In genomic region chr1:43564617-43565348, GRCh38 we compare ENCODE assay signal across 10 cellular contexts. TPM values are rescaled to one million over a fixed set of nuclear protein-coding genes. Genes with fewer than 3 reads are reported as not detected.
DNase-seq lines count a peak whose midpoint lies in the region; ATAC-seq, FAIRE-seq and TF ChIP-seq lines count a peak whose summit lies in the region.
"Had no signal": no experiment of that assay in that cellular context is flagged by ENCODE, and none has a peak within 500 bp of the region (broad histone marks: within the 10 kb centered on the region; RNA-seq: fewer than 3 reads in every experiment).

No MANE protein-coding gene starts in this region.

- WGBS in aorta, 2 donors: 64 to 72% methylated on average over 19 of the region's 19 CpGs

- no peaks in the 10 kb centered on the region for H3K9me3 Mint-ChIP-seq in CD4-positive, alpha-beta T cell
- H3K9me3 Mint-ChIP-seq in brain: no peaks in the 10 kb centered on the region
- H3K9me3 Mint-ChIP-seq: activated T-cell treated with anti-CD3 and anti-CD28 coated beads, Interleukin-2, amount 50 U/mL, for 72 hours had no signal

- CTCF ChIA-PET in CD4-positive, alpha-beta T cell (lab: Charles Lee): no interaction called here

- H3K9ac ChIP-seq in HUES48 (ENCODE audit: low read depth, low read length) (no peak overlapping the region), mucosa of stomach (ENCODE audit: low read length) (peak overlapping the region; percentile 22), kidney (ENCODE audit: low read length in 2 of 2) (no peak overlapping the region)

- H3K4me3 ChIP-seq in HUES48 (ENCODE audit: low read depth, low read length) (peak overlapping the region; percentile 28; the same call in 1 of the 2 replicates), mucosa of stomach (ENCODE audit: low read length) (no peak overlapping the region), kidney (ENCODE audit: low read length in 2 of 2) (no peak overlapping the region), aorta (ENCODE audit: low read length in 2 of 2) (no peak overlapping the region)

- POLR2A ChIA-PET in CD4-positive, alpha-beta T cell (lab: Charles Lee): no interaction called here

- intact Hi-C loops in CD4-positive, alpha-beta T cell (cut with DNase I, micrococcal nuclease): no loop called here
- intact Hi-C loops in kidney (cut with DNase I): no loop called here
- intact Hi-C loops in aorta (cut with DNase I): loop anchor here (1.0 to 5.0 kb wide), 2 partner anchors 34 to 37 kb away; partner anchors contain the start of gene PTPRF (in 1 of the 2)

- peaks cover 18% of the 10 kb centered on the region for H3K36me3 ChIP-seq in HUES48 (ENCODE audit: control insufficient read depth, insufficient read depth, low read length)
- H3K36me3 ChIP-seq in mucosa of stomach (ENCODE audit: control insufficient read depth, insufficient read depth, low read length): peaks cover 6% of the 10 kb centered on the region
- H3K36me3 ChIP-seq in kidney (ENCODE audit: control insufficient read depth in 1 of 2, insufficient read depth in 2 of 2, low read length in 2 of 2): peaks cover 0 to under 1% of the 10 kb centered on the region in 2 donors
- H3K36me3 ChIP-seq in aorta (ENCODE audit: control insufficient read depth in 1 of 2, insufficient read depth in 2 of 2, low read length in 1 of 2): no peaks in the 10 kb centered on the region
- H3K36me3 ChIP-seq: ovary had no signal

- H3K4me1 Mint-ChIP-seq in CD4-positive, alpha-beta T cell (ENCODE audit: low read depth): no peaks in the 10 kb centered on the region
- peaks cover 63% of the 10 kb centered on the region for H3K4me1 Mint-ChIP-seq in brain

- no peaks in the 10 kb centered on the region for H3K9me3 ChIP-seq in CD4-positive, alpha-beta T cell (ENCODE audit: control insufficient read depth, low read length)
- H3K9me3 ChIP-seq in HUES48 (ENCODE audit: control insufficient read depth, insufficient read depth, low read length) (no peaks in the 10 kb centered on the region), mucosa of stomach (ENCODE audit: control insufficient read depth, low read length) (no peaks in the 10 kb centered on the region), kidney (ENCODE audit: control insufficient read depth in 1 of 2, low read length in 2 of 2) (no peaks in the 10 kb centered on the region), aorta (ENCODE audit: control insufficient read depth, low read length) (no peaks in the 10 kb centered on the region)
- H3K9me3 ChIP-seq: ovary had no signal

- no peak overlapping the region for H3K27ac Mint-ChIP-seq in CD4-positive, alpha-beta T cell
- H3K27ac Mint-ChIP-seq in brain: peak overlapping the region; percentile 82 to 93 (median 91)
- H3K27ac Mint-ChIP-seq: activated T-cell treated with anti-CD3 and anti-CD28 coated beads, Interleukin-2, amount 50 U/mL, for 72 hours had no signal

- H3K27me3 ChIP-seq in CD4-positive, alpha-beta T cell (ENCODE audit: control insufficient read depth, insufficient read depth, low read length): no peaks in the 10 kb centered on the region
- H3K27me3 ChIP-seq in HUES48 (ENCODE audit: control insufficient read depth, insufficient read depth, low read length) (no peaks in the 10 kb centered on the region), mucosa of stomach (ENCODE audit: control insufficient read depth, insufficient read depth, low read length) (no peaks in the 10 kb centered on the region), aorta (ENCODE audit: control insufficient read depth in 1 of 2, insufficient read depth in 2 of 2, low read length in 1 of 2) (no peaks in the 10 kb centered on the region)
- H3K27me3 ChIP-seq: ovary had no signal

- FAIRE-seq in kidney (lab: Jason Lieb, UNC): no peak

- peak overlapping the region; percentile 54 for H3K4me3 Mint-ChIP-seq in CD4-positive, alpha-beta T cell
- H3K4me3 Mint-ChIP-seq in brain: peak overlapping the region; percentile 64 to 72 (median 68)

- H3K27me3 Mint-ChIP-seq in CD4-positive, alpha-beta T cell: peaks cover 15% of the 10 kb centered on the region
- H3K27me3 Mint-ChIP-seq in brain: no peaks in the 10 kb centered on the region

- no peak for DNase-seq in CD4-positive, alpha-beta T cell
- DNase-seq in kidney: no peak
- DNase-seq in SKM-1 treated with dmso at 0.1 percent for 144 hours (lab: John Stamatoyannopoulos, UW; ENCODE audit: unreplicated experiment): no peak
- no peak for DNase-seq in aorta

- H3K4me1 ChIP-seq in HUES48 (ENCODE audit: control insufficient read depth, insufficient read depth, low read length): peaks cover 20% of the 10 kb centered on the region
- H3K4me1 ChIP-seq in mucosa of stomach (ENCODE audit: control insufficient read depth, insufficient read depth, low read length): peaks cover 62% of the 10 kb centered on the region
- peaks cover 4 to 13% of the 10 kb centered on the region in 2 donors for H3K4me1 ChIP-seq in kidney (ENCODE audit: control insufficient read depth in 1 of 2, insufficient read depth in 1 of 2, low read depth in 1 of 2, low read length in 2 of 2)
- H3K4me1 ChIP-seq in aorta (ENCODE audit: control insufficient read depth in 1 of 2, insufficient read depth in 2 of 2, low read length in 2 of 2): no peaks in the 10 kb centered on the region

- ATAC-seq in CD4-positive, alpha-beta T cell (ENCODE audit: poor library complexity): no peak
- ATAC-seq in HG02571 (IDR thresholded peaks at IDR 0.05; ENCODE audit: unreplicated experiment) (no peak), aorta (ENCODE audit: low FRiP score) (no peak)

- no peak for TF ChIP-seq CTCF in CD4-positive, alpha-beta T cell (IDR thresholded peaks at IDR 0.05)
- TF ChIP-seq CTCF in brain (conservative IDR thresholded peaks at IDR 0.05): no peak
- no peak for TF ChIP-seq CTCF in kidney (IDR thresholded peaks at IDR 0.05; ENCODE audit: borderline replicate concordance, extremely low read depth, insufficient read depth)

- no peaks in the 10 kb centered on the region for H3K36me3 Mint-ChIP-seq in CD4-positive, alpha-beta T cell (ENCODE audit: low read depth)
- peaks cover 7% of the 10 kb centered on the region for H3K36me3 Mint-ChIP-seq in brain

- H3K27ac ChIP-seq in CD4-positive, alpha-beta T cell (ENCODE audit: low read depth, low read length): no peak overlapping the region
- no peak overlapping the region for H3K27ac ChIP-seq in HUES48 (ENCODE audit: low read depth, low read length)
- no peak overlapping the region for H3K27ac ChIP-seq in kidney (ENCODE audit: low read depth in 2 of 2, low read length in 2 of 2)
- H3K27ac ChIP-seq in aorta (ENCODE audit: low read depth in 1 of 2, low read length in 2 of 2): no peak overlapping the region

RNA-seq across cellular contexts. Expression of gene PTPRF, which starts 34.1 kb away (rescaled TPM):
- under 1 TPM; 0.14 TPM for total RNA-seq in CD4-positive, alpha-beta T cell
- polyA plus RNA-seq in brain (ENCODE audit: insufficient read depth, low read depth, low replicate concordance) (147 TPM), kidney (ENCODE audit: insufficient read depth, low read depth, low replicate concordance) (39.5 TPM), aorta (10 to 100 TPM; 11.6 to 21.7 TPM)
- total RNA-seq in kidney (197 TPM), aorta (10 to 100 TPM; 59.6 to 86.2 TPM)

Comparison
In these comparisons a context has a peak if more than half of its experiments do, and no peak if none do; other contexts are left out.
1. RNA of gene PTPRF, which starts 34.1 kb away (total RNA-seq): 197 TPM in kidney (single experiment) and 59.6 to 86.2 TPM in aorta; 0.14 TPM in CD4-positive, alpha-beta T cell; every median in the first group is over 10 times any median in the second.
2. intact Hi-C loops: an anchor here in aorta (1.0 to 5.0 kb wide); none called in CD4-positive, alpha-beta T cell and kidney.